ENCODE assay signal across 8 cellular contexts in the genomic region with DNA sequence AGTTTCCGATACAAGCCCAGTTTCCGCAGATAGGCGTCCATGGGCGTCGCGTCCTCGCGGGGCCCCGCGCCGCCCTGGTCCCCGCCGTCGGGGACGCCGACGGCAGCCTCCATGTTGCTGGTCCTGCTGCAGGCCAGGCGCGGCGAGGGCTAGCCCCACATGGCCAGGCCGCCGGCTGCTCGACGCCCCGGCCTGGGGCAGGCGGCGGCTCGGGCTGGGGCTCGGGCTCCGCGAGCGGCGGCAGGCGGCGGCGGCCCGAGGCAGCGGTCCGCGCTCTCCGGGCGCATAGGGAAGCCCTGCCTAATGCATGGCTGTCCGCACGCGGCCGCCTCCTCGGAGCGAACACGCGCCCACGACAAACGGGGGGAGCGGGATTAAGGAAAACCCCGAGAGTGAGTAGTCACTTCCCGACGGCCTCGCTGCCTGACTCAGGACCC. TPM values are rescaled to one million over a fixed set of nuclear protein-coding genes. Genes with fewer than 3 reads are reported as not detected.
A peak's percentile ranks its signal among the peaks of the same experiment; 100 is the strongest.
DNase-seq lines count a peak whose midpoint lies in the region; ATAC-seq and TF ChIP-seq lines count a peak whose summit lies in the region.
"Not testable (repeated sequence)": the region's sequence is repeated elsewhere in the genome, so short reads cannot be mapped to it uniquely, and the experiment has no call there.

No MANE protein-coding gene starts in this region.

- H3K4me1 ChIP-seq in liver (ENCODE audit: control insufficient read depth in 4 of 4, insufficient read depth in 4 of 4, low read length in 3 of 4) = peaks cover 10 to 25% (median 19%) of the 10 kb centered on the region in 4 donors
- H3K4me1 ChIP-seq in skeletal muscle tissue (ENCODE audit: control insufficient read depth in 3 of 3, insufficient read depth in 3 of 3, low read length in 3 of 3) = peaks cover 15 to 37% (median 25%) of the 10 kb centered on the region in 3 donors

- H3K4me3 ChIP-seq in liver (ENCODE audit: low read depth in 1 of 3, low read length in 3 of 3) (peak overlapping the region; percentile 67 to 89 (median 74)), skeletal muscle tissue (ENCODE audit: low read length in 3 of 3) (peak overlapping the region; percentile 68 to 87 (median 74))

- H3K27ac ChIP-seq in C4-2B (peak overlapping the region; percentile 80), liver (ENCODE audit: low read depth in 1 of 2, low read length in 2 of 2) (peak overlapping the region; percentile 98 to 99), skeletal muscle tissue (ENCODE audit: low read depth, low read length) (peak overlapping the region; percentile 94)

- H3K9me3 Mint-ChIP-seq in activated T-cell treated with anti-CD3 and anti-CD28 coated beads, Interleukin-2, amount 50 U/mL, for 4 hours; endothelial cell (ENCODE audit: unreplicated experiment): not testable (repeated sequence)

- H3K9me3 ChIP-seq in liver (ENCODE audit: control insufficient read depth in 4 of 4, low read length in 3 of 4); skeletal muscle tissue (ENCODE audit: control insufficient read depth in 3 of 3, low read length in 3 of 3): not testable (repeated sequence)

- ATAC-seq in GM19324 (IDR thresholded peaks at IDR 0.05; ENCODE audit: low FRiP score, unreplicated experiment) = peak; percentile 19
- ATAC-seq in HG03060 (IDR thresholded peaks at IDR 0.05; ENCODE audit: low read depth, unreplicated experiment) = peak; percentile 1
- peak; percentile 12 to 20 for ATAC-seq in activated T-cell treated with anti-CD3 and anti-CD28 coated beads, Interleukin-2, amount 50 U/mL, for 4 hours

- H3K36me3 ChIP-seq in liver (ENCODE audit: control insufficient read depth in 4 of 4, insufficient read depth in 3 of 4, low read depth in 1 of 4, low read length in 3 of 4); skeletal muscle tissue (ENCODE audit: control insufficient read depth in 3 of 3, insufficient read depth in 3 of 3, low read length in 3 of 3): not testable (repeated sequence)

- under 1% methylated on average over 57 of the region's 57 CpGs for WGBS in liver

- H3K4me3 Mint-ChIP-seq in activated T-cell treated with anti-CD3 and anti-CD28 coated beads, Interleukin-2, amount 50 U/mL, for 4 hours = peak overlapping the region; percentile 88
- H3K4me3 Mint-ChIP-seq in endothelial cell (ENCODE audit: unreplicated experiment) = peak overlapping the region; percentile 88

- H3K27me3 Mint-ChIP-seq in activated T-cell treated with anti-CD3 and anti-CD28 coated beads, Interleukin-2, amount 50 U/mL, for 4 hours (ENCODE audit: low read depth) = not testable (repeated sequence)
- peaks cover 13% of the 10 kb centered on the region for H3K27me3 Mint-ChIP-seq in endothelial cell (ENCODE audit: unreplicated experiment)

- H3K27ac Mint-ChIP-seq in endothelial cell (ENCODE audit: unreplicated experiment) = peak overlapping the region; percentile 72

- H3K9ac ChIP-seq in liver (ENCODE audit: low read depth in 1 of 2, low read length in 2 of 2) (peak overlapping the region; percentile 58 to 79), skeletal muscle tissue (ENCODE audit: low read depth in 1 of 3, low read length in 3 of 3) (peak overlapping the region; percentile 81 to 92 (median 83))

- DNase-seq in NCI-H526 treated with DMSO at 0.1 percent for 48 hours (lab: John Stamatoyannopoulos, UW) (peak; percentile 33), endothelial cell (ENCODE audit: low spot score) (peak; percentile 52)
- DNase-seq in activated T-cell treated with anti-CD3 and anti-CD28 coated beads, Interleukin-2, amount 50 U/mL, for 4 hours = not testable (repeated sequence)

- H3K27me3 ChIP-seq in liver (ENCODE audit: control insufficient read depth in 4 of 4, insufficient read depth in 4 of 4, low read length in 3 of 4); skeletal muscle tissue (ENCODE audit: control insufficient read depth in 3 of 3, insufficient read depth in 3 of 3, low read length in 3 of 3): not testable (repeated sequence)

- TF ChIP-seq RAD21 in liver (IDR thresholded peaks at IDR 0.05) = not testable (repeated sequence)

- not testable (repeated sequence) for H3K36me3 Mint-ChIP-seq in activated T-cell treated with anti-CD3 and anti-CD28 coated beads, Interleukin-2, amount 50 U/mL, for 4 hours (ENCODE audit: insufficient read depth); endothelial cell (ENCODE audit: low read depth, unreplicated experiment)

- H3K4me1 Mint-ChIP-seq in activated T-cell treated with anti-CD3 and anti-CD28 coated beads, Interleukin-2, amount 50 U/mL, for 4 hours (ENCODE audit: low read depth) = peaks cover 34% of the 10 kb centered on the region
- H3K4me1 Mint-ChIP-seq in endothelial cell (ENCODE audit: unreplicated experiment) = peaks cover 24% of the 10 kb centered on the region

- TF ChIP-seq CTCF in C4-2B (conservative IDR thresholded peaks at IDR 0.05); endothelial cell (IDR thresholded peaks at IDR 0.05; ENCODE audit: unreplicated experiment); liver (IDR thresholded peaks at IDR 0.05; ENCODE audit: low read depth, low read length, missing input control): not testable (repeated sequence)

RNA-seq across cellular contexts. Expression of a gene that starts 0.5 kb away (rescaled TPM):
- 100 to 1,000 TPM in 2 of 3 donors, 10 to 100 TPM in 1; 94.4 to 113 (median 103) TPM for total RNA-seq in activated T-cell treated with anti-CD3 and anti-CD28 coated beads, Interleukin-2, amount 50 U/mL, for 4 hours
- total RNA-seq in endothelial cell (ENCODE audit: unreplicated experiment) = 43.1 TPM
- 10 to 100 TPM; 16.0 to 27.5 TPM for total RNA-seq in liver
- polyA plus RNA-seq in liver = 1 to 10 TPM; 5.3 to 7.2 TPM
- total RNA-seq in skeletal muscle tissue = 74.6 TPM
